34 cellular contexts compared by ENCODE assay signal in genomic region chr4:121879135-121879534, GRCh38.
"Had no signal": no experiment of that assay in that cellular context is flagged by ENCODE, and none has a peak within 500 bp of the region (broad histone marks: within the 10 kb centered on the region; RNA-seq: fewer than 3 reads in every experiment).

No MANE protein-coding gene starts in this region.

- H3K36me3 ChIP-seq: MG63 had no signal

- DNase-seq: Karpas-422, Kasumi-1, MG63, MM.1S, MV-4-11, NCI-H1048, NCI-H1092, NCI-H1092 treated with DMSO at 0.1 percent for 48 hours, NCI-H1105, NCI-H1105 treated with DMSO at 0.1 percent for 48 hours, NCI-H1417, NCI-H1417 treated with DMSO at 0.1 percent for 48 hours, NCI-H1436, NCI-H1436 treated with DMSO at 0.1 percent for 48 hours, NCI-H146, NCI-H1694, NCI-H1694 treated with DMSO at 0.1 percent for 48 hours, NCI-H187, NCI-H187 treated with DMSO at 0.1 percent for 48 hours, NCI-H1930, NCI-H2029, NCI-H2029 treated with DMSO at 0.1 percent for 48 hours, NCI-H2081, NCI-H2081 treated with DMSO at 0.1 percent for 48 hours, NCI-H2107, NCI-H2171, NCI-H2171 treated with DMSO at 0.1 percent for 48 hours, NCI-H2227 treated with DMSO at 0.1 percent for 48 hours, NCI-H226, NCI-H345, NCI-H446, NCI-H446 treated with DMSO at 0.1 percent for 48 hours, NCI-H510A, NCI-H510A treated with DMSO at 0.1 percent for 48 hours had no signal

- H3K4me3 ChIP-seq: MG63 had no signal

- H3K9me3 ChIP-seq: MG63 had no signal
